In the genomic region with DNA sequence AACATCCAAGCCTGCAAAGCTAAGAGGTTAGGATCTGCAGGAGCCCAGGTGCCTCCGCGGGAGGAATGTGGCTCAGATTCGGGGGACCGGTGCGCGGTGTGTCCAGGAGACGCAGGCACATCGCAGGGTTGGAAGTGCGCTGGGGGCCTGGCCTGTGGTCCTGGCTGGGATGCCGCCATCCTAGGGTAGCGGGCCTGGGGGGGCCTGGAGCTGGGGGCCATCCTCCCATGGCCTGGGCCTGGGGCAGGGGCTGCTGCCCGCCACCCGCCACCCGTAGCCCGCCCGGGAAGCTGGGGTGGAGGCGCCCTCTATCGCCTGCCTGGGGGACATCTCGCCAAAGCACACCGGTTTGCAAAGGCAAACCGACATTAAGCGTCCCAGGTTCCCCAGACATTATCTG, we compare ENCODE assay signal across 8 cellular contexts.
DNase-seq lines count a peak whose midpoint lies in the region; ATAC-seq and TF ChIP-seq lines count a peak whose summit lies in the region.

No MANE protein-coding gene starts in this region.

- H3K4me3 ChIP-seq in adipocyte (ENCODE audit: low read length): no peak overlapping the region
- no peak overlapping the region for H3K4me3 ChIP-seq in transverse colon

- WGBS in transverse colon (ENCODE audit: low coverage in 1 of 2), 2 donors: 44% methylated on average over 19 of the region's 22 CpGs; no CpG with 5 or more reads in 1 of the 2 donors

- H3K27ac ChIP-seq in transverse colon: no peak overlapping the region

- TF ChIP-seq EP300 in transverse colon (IDR thresholded peaks at IDR 0.05; ENCODE audit: low read depth): no peak

- no peak overlapping the region for H3K4me3 Mint-ChIP-seq in activated T-cell treated with anti-CD3 and anti-CD28 coated beads, Interleukin-2, amount 50 U/mL, for 4 hours

- H3K9ac ChIP-seq in adipocyte (ENCODE audit: low read length): no peak overlapping the region

- H3K9me3 Mint-ChIP-seq in activated T-cell treated with anti-CD3 and anti-CD28 coated beads, Interleukin-2, amount 50 U/mL, for 4 hours: no peaks in the 10 kb centered on the region

- H3K27me3 Mint-ChIP-seq in activated T-cell treated with anti-CD3 and anti-CD28 coated beads, Interleukin-2, amount 50 U/mL, for 4 hours (ENCODE audit: low read depth): peaks cover 8% of the 10 kb centered on the region

- H3K4me1 Mint-ChIP-seq in activated T-cell treated with anti-CD3 and anti-CD28 coated beads, Interleukin-2, amount 50 U/mL, for 4 hours (ENCODE audit: low read depth): no peaks in the 10 kb centered on the region

- intact Hi-C loops in transverse colon (cut with DNase I; ENCODE audit: low total_unique reads): loop anchor here (5.0 kb wide), 1 partner anchor 272 kb away; no protein-coding TSS in a partner anchor

- TF ChIP-seq CTCF in transverse colon (IDR thresholded peaks at IDR 0.05): peak; percentile 57 to 69 (median 65)

- in situ Hi-C loops in transverse colon (cut with MboI; ENCODE audit: low pct_ligation_motif_present in 1 of 4, low pct_unique_long_range_greater_than_20kb in 1 of 4, low sequenced_read_pairs in 3 of 4): no loop called here

- no peak for ATAC-seq in activated T-cell treated with anti-CD3 and anti-CD28 coated beads, Interleukin-2, amount 50 U/mL, for 4 hours

- H3K9me3 ChIP-seq in adipocyte (ENCODE audit: control insufficient read depth, low read length) (no peaks in the 10 kb centered on the region), transverse colon (no peaks in the 10 kb centered on the region)

- H3K27me3 ChIP-seq in adipocyte (replicated peaks; ENCODE audit: control insufficient read depth, insufficient read depth, low read length) (peaks cover 47% of the 10 kb centered on the region), transverse colon (peaks cover 36% of the 10 kb centered on the region)

- H3K4me1 ChIP-seq in adipocyte (ENCODE audit: control insufficient read depth, insufficient read depth, low read length) (no peaks in the 10 kb centered on the region), transverse colon (no peaks in the 10 kb centered on the region)

- no peaks in the 10 kb centered on the region for H3K36me3 Mint-ChIP-seq in activated T-cell treated with anti-CD3 and anti-CD28 coated beads, Interleukin-2, amount 50 U/mL, for 4 hours (ENCODE audit: insufficient read depth)

- H3K36me3 ChIP-seq in adipocyte (ENCODE audit: control insufficient read depth, insufficient read depth, low read length, severe bottlenecking): no peaks in the 10 kb centered on the region
- no peaks in the 10 kb centered on the region for H3K36me3 ChIP-seq in transverse colon

- peak; percentile 23 to 35 for DNase-seq in activated T-cell treated with anti-CD3 and anti-CD28 coated beads, Interleukin-2, amount 50 U/mL, for 48 hours
- DNase-seq in activated T-cell treated with anti-CD3 and anti-CD28 coated beads, Interleukin-2, amount 50 U/mL, for 4 hours: no peak
- peak; percentile 44 for DNase-seq in adipocyte (ENCODE audit: low read depth)
- peak; percentile 89 for DNase-seq in iPS-NIHi7 (ENCODE audit: extremely low spot score)
- peak; percentile 16 for DNase-seq in transverse colon
- no peak for DNase-seq in COR-L47 (lab: John Stamatoyannopoulos, UW)
- DNase-seq in OCI-M2 (lab: John Stamatoyannopoulos, UW; ENCODE audit: unreplicated experiment): no peak
- DNase-seq in NCI-H774 (lab: John Stamatoyannopoulos, UW): no peak

- no peak for TF ChIP-seq POLR2A in transverse colon (IDR thresholded peaks at IDR 0.05)

Comparison
In these comparisons a context has a peak if more than half of its experiments do, and no peak if none do; other contexts are left out.
1. DNase-seq: peak in activated T-cell treated with anti-CD3 and anti-CD28 coated beads, Interleukin-2, amount 50 U/mL, for 48 hours (2 of 2), adipocyte (single experiment), iPS-NIHi7 (single experiment) and transverse colon (single experiment); none in activated T-cell treated with anti-CD3 and anti-CD28 coated beads, Interleukin-2, amount 50 U/mL, for 4 hours (single experiment), COR-L47 (single experiment), OCI-M2 (single experiment) and NCI-H774 (single experiment).